25 cellular contexts compared by ENCODE assay signal in genomic region chr3:1469248-1469647, GRCh38.
DNase-seq lines count a peak whose midpoint lies in the region; ATAC-seq, FAIRE-seq and TF ChIP-seq lines count a peak whose summit lies in the region.
"Had no signal": no experiment of that assay in that cellular context is flagged by ENCODE, and none has a peak within 500 bp of the region (broad histone marks: within the 10 kb centered on the region; RNA-seq: fewer than 3 reads in every experiment).

No MANE protein-coding gene starts in this region.

- no CpG with 5 or more reads among the region's 2 CpGs for WGBS in mesenchymal stem cell
- WGBS in pancreas, 2 donors = 17% methylated on average over 2 of the region's 2 CpGs

- intact Hi-C loops in pancreas (cut with DNase I) = no loop called here

- peak; percentile 18 for DNase-seq in Caki2 (ENCODE audit: low read depth)
- DNase-seq in mesenchymal stem cell = no peak
- DNase-seq in pancreas = no peak
- DNase-seq in OCI-M1 (lab: John Stamatoyannopoulos, UW) = no peak
- DNase-seq in effector CD8-positive, alpha-beta T cell (lab: John Stamatoyannopoulos, UW) = no peak
- no peak for DNase-seq in HK-2 (ENCODE audit: unreplicated experiment)
- DNase-seq in mesenteric fat pad (ENCODE audit: low spot score) = no peak
- DNase-seq: Caco-2; CD4-positive, CD25-positive, alpha-beta regulatory T cell; CD8-positive, alpha-beta T cell; DMS 273 treated with DMSO at 0.1 percent for 48 hours; DMS79; EL; GDM1; H9 had no signal

- no peak overlapping the region for H2BK12ac ChIP-seq in mesenchymal stem cell (ENCODE audit: low read length in 2 of 2)

- no peak overlapping the region for H4K91ac ChIP-seq in mesenchymal stem cell (ENCODE audit: low read length)

- no peak overlapping the region for H3K23ac ChIP-seq in mesenchymal stem cell (ENCODE audit: low read length in 2 of 2)

- ATAC-seq in pancreas = peak in 3 of 4 donors; percentile 41 to 81 (median 55)
- ATAC-seq: CD8-positive, alpha-beta T cell; GM23338; HCT116 had no signal

- no peak for FAIRE-seq in pancreas (lab: Jason Lieb, UNC)
- FAIRE-seq: A204.1, D721Med, GM12891, GM18507 had no signal

- peak overlapping the region; percentile 30 for H3K4me2 ChIP-seq in mesenchymal stem cell (ENCODE audit: low read length, poor library complexity, severe bottlenecking)
- H3K4me2 ChIP-seq: BLaER1, GM23338 had no signal

- H3K9ac ChIP-seq in mesenchymal stem cell (ENCODE audit: low read length) = no peak overlapping the region
- H3K9ac ChIP-seq: BLaER1 had no signal

- H3K27me3 ChIP-seq in mesenchymal stem cell (ENCODE audit: control insufficient read depth in 1 of 2, insufficient read depth in 1 of 2, low read length in 2 of 2) = no peaks in the 10 kb centered on the region
- no peaks in the 10 kb centered on the region for H3K27me3 ChIP-seq in pancreas
- H3K27me3 ChIP-seq: BLaER1 had no signal

- H3K36me3 ChIP-seq in mesenchymal stem cell (ENCODE audit: control insufficient read depth in 1 of 2, insufficient read depth in 2 of 2, low read depth in 1 of 2, low read length in 2 of 2) = no peaks in the 10 kb centered on the region
- no peaks in the 10 kb centered on the region for H3K36me3 ChIP-seq in pancreas
- H3K36me3 ChIP-seq: BLaER1 had no signal

- TF ChIP-seq CTCF in VCaP (conservative IDR thresholded peaks at IDR 0.05) (no peak), pancreas (IDR thresholded peaks at IDR 0.05) (no peak)

- H3K4me1 ChIP-seq in mesenchymal stem cell (ENCODE audit: control insufficient read depth, insufficient read depth, low read depth, low read length) (no peaks in the 10 kb centered on the region), pancreas (peaks cover 5 to 17% (median 15%) of the 10 kb centered on the region in 3 donors)
- H3K4me1 ChIP-seq: BLaER1, Caco-2 had no signal

- H4K8ac ChIP-seq in mesenchymal stem cell (ENCODE audit: low read length) = no peak overlapping the region

- no peak overlapping the region for H3K14ac ChIP-seq in mesenchymal stem cell (ENCODE audit: low read length in 2 of 2)

- H3K4ac ChIP-seq in mesenchymal stem cell (ENCODE audit: low read depth in 1 of 2, low read length in 2 of 2) = no peak overlapping the region

- H2BK5ac ChIP-seq in mesenchymal stem cell (ENCODE audit: low read depth, low read length, poor library complexity, severe bottlenecking) = no peak overlapping the region

- H3K9me3 ChIP-seq in mesenchymal stem cell (ENCODE audit: control insufficient read depth, low read length) (peaks cover 6% of the 10 kb centered on the region), pancreas (no peaks in the 10 kb centered on the region)
- H3K9me3 ChIP-seq: BLaER1, Caco-2 had no signal

- no peak overlapping the region for H2AK5ac ChIP-seq in mesenchymal stem cell (ENCODE audit: low read length, severe bottlenecking)

- H2BK120ac ChIP-seq in mesenchymal stem cell (ENCODE audit: low read depth, low read length) = no peak overlapping the region

- no peaks in the 10 kb centered on the region for H3K79me1 ChIP-seq in mesenchymal stem cell (replicated peaks; ENCODE audit: low read length, poor library complexity, severe bottlenecking)

- H3K18ac ChIP-seq in mesenchymal stem cell (ENCODE audit: low read depth in 1 of 2, low read length in 2 of 2) = no peak overlapping the region

- H2AFZ ChIP-seq in mesenchymal stem cell (ENCODE audit: low read depth, low read length) = no peak overlapping the region
- H2AFZ ChIP-seq: GM23338 had no signal

- no peak overlapping the region for H2BK15ac ChIP-seq in mesenchymal stem cell (ENCODE audit: low read depth, poor library complexity, severe bottlenecking)

- in situ Hi-C loops in Caki2 (cut with HindIII; ENCODE audit: low pct_unique_long_range_greater_than_20kb, low sequenced_read_pairs) = no loop called here

- H3K27ac ChIP-seq in VCaP (peak overlapping the region; percentile 40), mesenchymal stem cell (ENCODE audit: low read length, poor library complexity, severe bottlenecking) (peak overlapping the region; percentile 77), pancreas (peak overlapping the region in 1 of 4 donors; percentile 9)
- H3K27ac ChIP-seq: 22Rv1, BLaER1, C4-2B had no signal

- H3K4me3 ChIP-seq in mesenchymal stem cell (ENCODE audit: insufficient read depth in 1 of 2, low read depth in 1 of 2, low read length in 2 of 2) = no peak overlapping the region
- H3K4me3 ChIP-seq in pancreas = no peak overlapping the region
- H3K4me3 ChIP-seq: BLaER1, GM23338 had no signal
